In the genomic region with DNA sequence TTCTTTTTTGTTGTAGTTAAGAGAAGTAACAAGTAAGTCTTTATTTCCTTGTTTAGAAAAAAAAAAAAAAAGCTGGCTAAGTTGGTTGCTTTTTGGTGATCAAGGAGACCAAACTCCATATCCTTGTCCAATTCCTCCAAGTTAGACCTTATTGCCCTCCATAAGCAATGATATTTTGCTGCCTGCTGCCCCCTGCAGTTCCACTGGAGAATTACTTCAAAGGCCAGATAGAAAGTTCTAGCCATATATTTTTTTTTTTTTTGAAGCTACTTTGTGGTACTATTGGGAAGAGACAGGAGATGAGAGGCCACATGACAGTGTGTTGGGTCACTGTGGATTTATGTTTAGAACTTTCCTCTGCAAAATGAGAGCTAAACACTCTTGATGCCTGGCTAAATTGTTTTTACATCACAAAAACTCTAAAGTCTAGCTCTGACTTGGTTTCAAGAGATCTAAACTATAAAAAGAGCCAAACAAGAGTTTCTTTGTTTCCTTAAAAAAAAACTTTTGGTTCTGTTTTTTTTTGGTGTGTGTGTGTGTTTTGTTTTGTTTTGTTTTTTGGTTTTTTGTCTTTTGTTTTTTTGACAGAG, we compare ENCODE assay signal across 8 cellular contexts.
DNase-seq lines count a peak whose midpoint lies in the region; ATAC-seq and TF ChIP-seq lines count a peak whose summit lies in the region.

No MANE protein-coding gene starts in this region.

- H3K36me3 Mint-ChIP-seq in H9 (ENCODE audit: insufficient read depth in 1 of 3, low read depth in 3 of 3) = peaks cover 3 to 23% (median 11%) of the 10 kb centered on the region in 3 experiments; a peak in 6 of 7 replicates

- no peak overlapping the region for H3K4ac ChIP-seq in H9 (ENCODE audit: low read depth, low read length)

- no peak overlapping the region for H3K4me3 Mint-ChIP-seq in H9
- H3K4me3 Mint-ChIP-seq in stimulated activated naive CD8-positive, alpha-beta T cell treated with anti-CD3 and anti-CD28 coated beads, Interleukin-15, amount 100 ng/mL, for 72 hours = no peak overlapping the region

- no peak overlapping the region for H2AK5ac ChIP-seq in H9 (ENCODE audit: insufficient read length, low read length)

- H3K9ac ChIP-seq in H9 (ENCODE audit: extremely low read depth, insufficient read length, low read length) = no peak overlapping the region

- H3K56ac ChIP-seq in H9 (ENCODE audit: insufficient read length, low read depth, low read length) = no peak overlapping the region

- H3K27me3 ChIP-seq in H9 (ENCODE audit: insufficient read depth, low read length) (no peaks in the 10 kb centered on the region), body of pancreas (no peaks in the 10 kb centered on the region), left lung (no peaks in the 10 kb centered on the region), vagina (no peaks in the 10 kb centered on the region)

- H4K8ac ChIP-seq in H9 (replicated peaks; ENCODE audit: insufficient read length, low read depth, low read length) = no peak overlapping the region

- intact Hi-C loops in body of pancreas (cut with DNase I) (no loop called here), left lung (cut with DNase I) (no loop called here), vagina (cut with DNase I) (no loop called here)

- no peak overlapping the region for H2BK120ac ChIP-seq in H9 (ENCODE audit: low read depth, low read length, poor library complexity, severe bottlenecking)

- no peaks in the 10 kb centered on the region for H3K23me2 ChIP-seq in H9 (ENCODE audit: insufficient read length, low read depth, low read length, poor library complexity, severe bottlenecking)

- no peaks in the 10 kb centered on the region for H4K20me1 ChIP-seq in H9 (ENCODE audit: control insufficient read depth, insufficient read depth, insufficient read length)

- H2AFZ ChIP-seq in H9 (ENCODE audit: low read length) = no peak overlapping the region

- no peak overlapping the region for H2BK12ac ChIP-seq in H9 (ENCODE audit: insufficient read length, low read depth, low read length)

- no peak overlapping the region for H3T11ph ChIP-seq in H9 (ENCODE audit: low read length)

- H4K5ac ChIP-seq in H9 (ENCODE audit: insufficient read length, low read depth, low read length) = no peak overlapping the region

- H3K27ac ChIP-seq in H9 (ENCODE audit: insufficient read length, low read depth, low read length) = no peak overlapping the region
- H3K27ac ChIP-seq in body of pancreas = no peak overlapping the region
- H3K27ac ChIP-seq in left lung = no peak overlapping the region
- H3K27ac ChIP-seq in vagina = no peak overlapping the region

- H3K9me3 Mint-ChIP-seq in H9 = peaks cover 6% of the 10 kb centered on the region in 2 experiments; a peak in 3 of 5 replicates
- H3K9me3 Mint-ChIP-seq in stimulated activated naive CD8-positive, alpha-beta T cell treated with anti-CD3 and anti-CD28 coated beads, Interleukin-15, amount 100 ng/mL, for 72 hours = peaks cover 0 to 4% of the 10 kb centered on the region in 2 donors

- H4K91ac ChIP-seq in H9 (ENCODE audit: insufficient read length, low read depth, low read length) = no peak overlapping the region

- no peaks in the 10 kb centered on the region for H3K79me1 ChIP-seq in H9 (ENCODE audit: insufficient read depth, low read depth, low read length, poor library complexity, severe bottlenecking)

- H3K4me3 ChIP-seq in body of pancreas = no peak overlapping the region
- no peak overlapping the region for H3K4me3 ChIP-seq in left lung
- no peak overlapping the region for H3K4me3 ChIP-seq in vagina

- H3K18ac ChIP-seq in H9 (ENCODE audit: insufficient read length, low read depth, low read length) = no peak overlapping the region

- H3K4me2 ChIP-seq in H9 (ENCODE audit: insufficient read depth, insufficient read length, low read length) = no peak overlapping the region

- no peaks in the 10 kb centered on the region for H3K79me2 ChIP-seq in H9 (ENCODE audit: insufficient read depth, low read length)

- H3K27ac Mint-ChIP-seq in H9 = no peak overlapping the region; a peak in 1 of 7 replicates
- no peak overlapping the region for H3K27ac Mint-ChIP-seq in stimulated activated naive CD8-positive, alpha-beta T cell treated with anti-CD3 and anti-CD28 coated beads, Interleukin-15, amount 100 ng/mL, for 72 hours

- H2BK20ac ChIP-seq in H9 (ENCODE audit: low read depth, low read length, poor library complexity, severe bottlenecking) = no peak overlapping the region

- no peaks in the 10 kb centered on the region for H3K4me1 ChIP-seq in H9 (ENCODE audit: insufficient read depth, low read length)
- no peaks in the 10 kb centered on the region for H3K4me1 ChIP-seq in body of pancreas
- no peaks in the 10 kb centered on the region for H3K4me1 ChIP-seq in left lung
- H3K4me1 ChIP-seq in vagina = peaks cover 2% of the 10 kb centered on the region

- H3K27me3 Mint-ChIP-seq in H9 (ENCODE audit: low read depth) = no peaks in the 10 kb centered on the region
- H3K27me3 Mint-ChIP-seq in stimulated activated naive CD8-positive, alpha-beta T cell treated with anti-CD3 and anti-CD28 coated beads, Interleukin-15, amount 100 ng/mL, for 72 hours = no peaks in the 10 kb centered on the region

- no peak overlapping the region for H2BK5ac ChIP-seq in H9 (ENCODE audit: insufficient read length, low read length)

- no peak overlapping the region for H3K23ac ChIP-seq in H9 (ENCODE audit: insufficient read length, low read depth, low read length)

- H3K36me3 ChIP-seq in body of pancreas (replicated peaks in 1 of 2; ENCODE audit: insufficient read depth in 1 of 2, low read depth in 2 of 2) (no peaks in the 10 kb centered on the region), left lung (no peaks in the 10 kb centered on the region), vagina (no peaks in the 10 kb centered on the region)

- H3K14ac ChIP-seq in H9 (ENCODE audit: insufficient read depth, low read length) = no peak overlapping the region

- no peak for TF ChIP-seq POLR2A in body of pancreas (IDR thresholded peaks at IDR 0.05)
- no peak for TF ChIP-seq POLR2A in vagina (IDR thresholded peaks at IDR 0.05)

- TF ChIP-seq CTCF in H9 (conservative IDR thresholded peaks at IDR 0.05) (peak; percentile 74), body of pancreas (IDR thresholded peaks at IDR 0.05) (peak; percentile 8 to 60 (median 47)), left lung (IDR thresholded peaks at IDR 0.05) (peak; percentile 38 to 48), vagina (IDR thresholded peaks at IDR 0.05) (peak in 1 of 3 experiments; percentile 31)

- DNase-seq in COLO668 (lab: John Stamatoyannopoulos, UW; ENCODE audit: unreplicated experiment) (peak; percentile 27), H9 (no peak), SKM-1 treated with dmso at 0.1 percent for 144 hours (lab: John Stamatoyannopoulos, UW; ENCODE audit: unreplicated experiment) (peak; percentile 44), body of pancreas (peak; percentile 31 to 64 (median 55)), left lung (peak in 1 of 2 donors; percentile 35), vagina (ENCODE audit: extremely low spot score in 2 of 2) (no peak), NCI-H1436 (lab: John Stamatoyannopoulos, UW) (no peak)
- peak; percentile 41 for DNase-seq in stimulated activated naive CD8-positive, alpha-beta T cell treated with anti-CD3 and anti-CD28 coated beads, Interleukin-15, amount 100 ng/mL, for 72 hours

- H3K4me1 Mint-ChIP-seq in H9 = peaks cover 4 to 7% of the 10 kb centered on the region in 2 experiments
- no peaks in the 10 kb centered on the region for H3K4me1 Mint-ChIP-seq in stimulated activated naive CD8-positive, alpha-beta T cell treated with anti-CD3 and anti-CD28 coated beads, Interleukin-15, amount 100 ng/mL, for 72 hours

- H3K9me3 ChIP-seq in H9 (ENCODE audit: control insufficient read depth, low read depth, low read length) = no peaks in the 10 kb centered on the region
- no peaks in the 10 kb centered on the region for H3K9me3 ChIP-seq in body of pancreas
- no peaks in the 10 kb centered on the region for H3K9me3 ChIP-seq in left lung
- H3K9me3 ChIP-seq in vagina = no peaks in the 10 kb centered on the region

- no peak overlapping the region for H2BK15ac ChIP-seq in H9 (ENCODE audit: low read depth, low read length)

- peak; percentile 52 for ATAC-seq in body of pancreas
- peak; percentile 79 for ATAC-seq in left lung
- no peak for ATAC-seq in stimulated activated naive CD8-positive, alpha-beta T cell treated with anti-CD3 and anti-CD28 coated beads, Interleukin-15, amount 100 ng/mL, for 72 hours

Comparison
In these comparisons a context has a peak if more than half of its experiments do, and no peak if none do; other contexts are left out.
1. DNase-seq: peak in COLO668 (single experiment), SKM-1 treated with dmso at 0.1 percent for 144 hours (single experiment), body of pancreas (4 of 4) and stimulated activated naive CD8-positive, alpha-beta T cell treated with anti-CD3 and anti-CD28 coated beads, Interleukin-15, amount 100 ng/mL, for 72 hours (2 of 2); none in H9 (single experiment), vagina (0 of 2) and NCI-H1436 (single experiment).